ENCODE assay signal across 28 cellular contexts in genomic region chr17:74130841-74131240, GRCh38.
"Had no signal": no experiment of that assay in that cellular context is flagged by ENCODE, and none has a peak within 500 bp of the region (broad histone marks: within the 10 kb centered on the region; RNA-seq: fewer than 3 reads in every experiment).

No MANE protein-coding gene starts in this region.

- H3K27me3 ChIP-seq: ovary, right lobe of liver, vagina had no signal

- FAIRE-seq: frontal cortex, keratinocyte had no signal

- H3K36me3 Mint-ChIP-seq: immature natural killer cell, mesothelial cell of epicardium had no signal

- H3K4me3 ChIP-seq: coronary artery, lung, mucosa of descending colon, ovary, right lobe of liver, smooth muscle cell, suprapubic skin, transverse colon, vagina had no signal

- ATAC-seq: left lobe of liver; mucosa of descending colon; right lobe of liver; stimulated activated naive CD8-positive, alpha-beta T cell treated with anti-CD3 and anti-CD28 coated beads, Interleukin-15, amount 100 ng/mL, for 72 hours had no signal

- DNase-seq: dermis blood vessel endothelial cell; effector memory CD4-positive, alpha-beta T cell; hypothalamus; immature natural killer cell; mucosa of descending colon; naive B cell; nephron progenitor cell; occipital lobe; ovary; right lobe of liver; stimulated activated CD4-positive, alpha-beta T cell treated with anti-CD3 and anti-CD28 coated beads, Interleukin-12 subunit alpha, Interleukin-12 subunit beta, amount 100 ng/mL, for 4 hours; stimulated activated CD4-positive, alpha-beta T cell treated with anti-CD3 and anti-CD28 coated beads, Interleukin-1b, Interleukin-23, amount 100 ng/mL, for 48 hours; stimulated activated CD4-positive, alpha-beta T cell treated with anti-CD3 and anti-CD28 coated beads, Interleukin-4, amount 100 ng/mL, for 1 hour; stimulated activated CD8-positive, alpha-beta memory T cell treated with anti-CD3 and anti-CD28 coated beads, Interleukin-4, amount 100 ng/mL, for 48 hours; stimulated activated naive CD4-positive, alpha-beta T cell; stimulated activated naive CD8-positive, alpha-beta T cell treated with anti-CD3 and anti-CD28 coated beads, Interleukin-15, amount 100 ng/mL, for 72 hours; transverse colon had no signal

- H3K4me1 ChIP-seq: right lobe of liver, suprapubic skin, transverse colon, vagina had no signal

- H3K4me3 Mint-ChIP-seq: immature natural killer cell; memory B cell; mesothelial cell of epicardium; naive B cell; nephron progenitor cell; stimulated activated naive CD8-positive, alpha-beta T cell treated with anti-CD3 and anti-CD28 coated beads, Interleukin-15, amount 100 ng/mL, for 72 hours had no signal

- H3K9me3 Mint-ChIP-seq: immature natural killer cell; stimulated activated naive CD8-positive, alpha-beta T cell treated with anti-CD3 and anti-CD28 coated beads, Interleukin-15, amount 100 ng/mL, for 72 hours had no signal

- H3K4me2 ChIP-seq: smooth muscle cell had no signal

- H3K36me3 ChIP-seq: ovary, right lobe of liver, suprapubic skin, transverse colon, vagina had no signal

- H3K27ac Mint-ChIP-seq: immature natural killer cell; memory B cell; mesothelial cell of epicardium; naive B cell; progenitor cell of endocrine pancreas; stimulated activated naive CD8-positive, alpha-beta T cell treated with anti-CD3 and anti-CD28 coated beads, Interleukin-15, amount 100 ng/mL, for 72 hours had no signal

- H3K4me1 Mint-ChIP-seq: immature natural killer cell; mesothelial cell of epicardium; stimulated activated naive CD8-positive, alpha-beta T cell treated with anti-CD3 and anti-CD28 coated beads, Interleukin-15, amount 100 ng/mL, for 72 hours had no signal

- H3K9me3 ChIP-seq: mucosa of descending colon, ovary, right lobe of liver, suprapubic skin, transverse colon, vagina had no signal

- H3K27ac ChIP-seq: coronary artery, ovary, right lobe of liver, suprapubic skin, transverse colon, vagina had no signal
